ENCODE assay signal across 10 cellular contexts in the genomic region with DNA sequence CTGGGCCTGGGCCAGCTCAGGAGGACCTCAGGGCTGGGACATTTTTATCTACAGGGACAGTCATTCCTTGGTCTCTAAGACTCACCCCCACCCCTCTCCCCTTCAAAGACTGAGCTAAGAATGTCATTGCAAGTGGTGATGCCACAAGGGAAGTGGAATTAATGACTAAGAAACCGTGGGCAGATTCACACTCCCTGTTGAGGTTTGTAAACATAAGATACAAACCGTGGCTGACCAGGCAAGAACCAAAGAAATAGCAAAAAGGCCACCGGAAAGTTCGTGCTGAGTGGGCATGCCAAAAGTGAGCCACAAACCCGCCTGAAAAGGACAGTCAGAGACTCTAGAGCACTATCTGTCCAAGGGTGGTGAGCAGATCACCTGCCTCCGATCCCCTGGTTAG. TPM values are rescaled to one million over a fixed set of nuclear protein-coding genes. Genes with fewer than 3 reads are reported as not detected.
DNase-seq lines count a peak whose midpoint lies in the region; ATAC-seq and TF ChIP-seq lines count a peak whose summit lies in the region.
"Had no signal": no experiment of that assay in that cellular context is flagged by ENCODE, and none has a peak within 500 bp of the region (broad histone marks: within the 10 kb centered on the region; RNA-seq: fewer than 3 reads in every experiment).

No MANE protein-coding gene starts in this region.

- H3K27me3 ChIP-seq in BJ (ENCODE audit: control insufficient read depth, insufficient read depth, low read length) (no peaks in the 10 kb centered on the region), brain microvascular endothelial cell (replicated peaks) (no peaks in the 10 kb centered on the region)
- H3K27me3 ChIP-seq: cardiac muscle cell had no signal

- H3K4me1 Mint-ChIP-seq in neural crest cell, result peaks cover 82% of the 10 kb centered on the region

- peak overlapping the region; percentile 39 for H3K27ac Mint-ChIP-seq in neural crest cell (ENCODE audit: unreplicated experiment)

- H3K4me3 ChIP-seq in BJ (ENCODE audit: low read depth, low read length) (no peak overlapping the region), brain microvascular endothelial cell (ENCODE audit: low read depth, low read length) (no peak overlapping the region)
- H3K4me3 ChIP-seq: cardiac muscle cell had no signal

- TF ChIP-seq CTCF in BJ (IDR thresholded peaks at IDR 0.05; ENCODE audit: insufficient read depth, low read depth, low read length), result no peak
- TF ChIP-seq CTCF in brain microvascular endothelial cell (IDR thresholded peaks at IDR 0.05; ENCODE audit: low read depth, low read length, missing control alignments), result no peak
- TF ChIP-seq CTCF in neural crest cell (conservative IDR thresholded peaks at IDR 0.05), result no peak

- H3K27me3 Mint-ChIP-seq in neural crest cell (ENCODE audit: low read depth), result peaks cover 16% of the 10 kb centered on the region

- no peak for ATAC-seq in HG03280 (IDR thresholded peaks at IDR 0.05; ENCODE audit: unreplicated experiment)
- ATAC-seq in HG03196 (IDR thresholded peaks at IDR 0.05; ENCODE audit: unreplicated experiment), result no peak

- H3K4me3 Mint-ChIP-seq in neural crest cell, result peak overlapping the region; percentile 16

- POLR2A ChIA-PET in BJ (lab: Charles Lee), result no interaction called here

- peak overlapping the region; percentile 21 for H3K27ac ChIP-seq in brain microvascular endothelial cell
- H3K27ac ChIP-seq: cardiac muscle cell, neutrophil had no signal

- CTCF ChIA-PET in BJ (lab: Yijun Ruan, JAX), result interaction anchor here (0.6 to 1.9 kb wide), 4 partner anchors 8 to 23 kb away, joined by 4 to 8 read pairs (median 6); no protein-coding TSS in a partner anchor

- H3K36me3 ChIP-seq in BJ (ENCODE audit: control insufficient read depth, insufficient read depth, low read length) (peaks cover 1% of the 10 kb centered on the region; the same call in 1 of the 2 replicates), brain microvascular endothelial cell (replicated peaks) (no peaks in the 10 kb centered on the region)
- H3K36me3 ChIP-seq: cardiac muscle cell, neutrophil had no signal

- H3K36me3 Mint-ChIP-seq in neural crest cell (ENCODE audit: low read depth), result no peaks in the 10 kb centered on the region

- in situ Hi-C loops in brain microvascular endothelial cell (cut with HindIII; ENCODE audit: low pct_ligation_motif_present, low sequenced_read_pairs), result no loop called here

- no peaks in the 10 kb centered on the region for H3K9me3 Mint-ChIP-seq in neural crest cell

- DNase-seq in BJ (ENCODE audit: low read depth), result peak; percentile 38
- peak; percentile 70 for DNase-seq in LHCN-M2 (ENCODE audit: low read depth)
- peak; percentile 59 for DNase-seq in brain microvascular endothelial cell
- no peak for DNase-seq in neural crest cell (ENCODE audit: low read depth, low spot score)
- DNase-seq in DMS114 treated with DMSO at 0.1 percent for 48 hours (lab: John Stamatoyannopoulos, UW; ENCODE audit: unreplicated experiment), result no peak
- no peak for DNase-seq in Kasumi-1 (lab: John Stamatoyannopoulos, UW)

RNA-seq across cellular contexts. Expression of a gene that starts 25.7 kb away (rescaled TPM):
- 37.0 and 40.0 TPM in 2 replicates for polyA plus RNA-seq in BJ (2011; rRNA removed)
- 43.2 and 60.7 TPM in 2 replicates for polyA minus RNA-seq in BJ (2011; rRNA and poly(A)+ RNA removed)
- total RNA-seq in LHCN-M2 (2014; rRNA removed), result 2.4 and 6.0 TPM in 2 replicates
- 15.6 TPM for polyA plus RNA-seq in LHCN-M2 (2012)
- 35.3 and 35.6 TPM in 2 replicates for total RNA-seq in neural crest cell

Comparison
In these comparisons a context has a peak if more than half of its experiments do, and no peak if none do; other contexts are left out.
1. DNase-seq: peak in BJ (single experiment), LHCN-M2 (single experiment) and brain microvascular endothelial cell (single experiment); none in neural crest cell (single experiment), DMS114 treated with DMSO at 0.1 percent for 48 hours (single experiment) and Kasumi-1 (0 of 2).